ENCODE assay signal across 19 cellular contexts in genomic region chr6:160882741-160883340, GRCh38.
DNase-seq lines count a peak whose midpoint lies in the region; ATAC-seq and TF ChIP-seq lines count a peak whose summit lies in the region.
"Had no signal": no experiment of that assay in that cellular context is flagged by ENCODE, and none has a peak within 500 bp of the region (broad histone marks: within the 10 kb centered on the region; RNA-seq: fewer than 3 reads in every experiment).

No MANE protein-coding gene starts in this region.

- H3K4me3 ChIP-seq in HUES64 (ENCODE audit: low read length) (peak overlapping the region; percentile 38; the same call in 1 of the 2 replicates), brain microvascular endothelial cell (ENCODE audit: low read depth, low read length) (no peak overlapping the region), mesendoderm (ENCODE audit: low read length) (peak overlapping the region; percentile 66)
- H3K4me3 ChIP-seq: upper lobe of right lung had no signal

- no peak overlapping the region for H3K27ac Mint-ChIP-seq in activated CD8-positive, alpha-beta memory T cell treated with anti-CD3 and anti-CD28 coated beads, Interleukin-2, amount 10 ng/mL, durations not matched to agents 7 days and 5 days
- H3K27ac Mint-ChIP-seq: naive thymus-derived CD4-positive, alpha-beta T cell; T-helper 1 cell treated with Interleukin-12 subunit alpha and Interleukin-12 subunit beta and Interleukin-4 antibody, amounts not matched to agents 30 μg/mL and 1 μg/mL, for 36 hours had no signal

- WGBS in HUES64 = 44% methylated on average over 9 of the region's 9 CpGs
- no CpG with 5 or more reads among the region's 9 CpGs for WGBS in mesendoderm (ENCODE audit: extremely low coverage, insufficient coverage, low lambda C conversion rate)

- H3K4me3 Mint-ChIP-seq in activated CD8-positive, alpha-beta memory T cell treated with anti-CD3 and anti-CD28 coated beads, Interleukin-2, amount 10 ng/mL, durations not matched to agents 7 days and 5 days = no peak overlapping the region
- H3K4me3 Mint-ChIP-seq: naive thymus-derived CD4-positive, alpha-beta T cell; T-helper 1 cell treated with Interleukin-12 subunit alpha and Interleukin-12 subunit beta and Interleukin-4 antibody, amounts not matched to agents 30 μg/mL and 1 μg/mL, for 36 hours had no signal

- peaks cover 6% of the 10 kb centered on the region; the same call in 1 of the 2 replicates for H3K9me3 ChIP-seq in HUES64 (ENCODE audit: insufficient read depth, low read depth, low read length)
- H3K9me3 ChIP-seq: BE2C, upper lobe of right lung had no signal

- no peak overlapping the region for H2AK5ac ChIP-seq in mesendoderm (ENCODE audit: low read length)

- H3K4me1 Mint-ChIP-seq in activated CD8-positive, alpha-beta memory T cell treated with anti-CD3 and anti-CD28 coated beads, Interleukin-2, amount 10 ng/mL, durations not matched to agents 7 days and 5 days = no peaks in the 10 kb centered on the region
- H3K4me1 Mint-ChIP-seq: naive thymus-derived CD4-positive, alpha-beta T cell had no signal

- no peaks in the 10 kb centered on the region for H3K36me3 Mint-ChIP-seq in activated CD8-positive, alpha-beta memory T cell treated with anti-CD3 and anti-CD28 coated beads, Interleukin-2, amount 10 ng/mL, durations not matched to agents 7 days and 5 days
- H3K36me3 Mint-ChIP-seq: naive thymus-derived CD4-positive, alpha-beta T cell had no signal

- peak overlapping the region; percentile 89 for H2BK120ac ChIP-seq in mesendoderm (ENCODE audit: low read depth, low read length)

- peak overlapping the region; percentile 36 for H3K23ac ChIP-seq in mesendoderm (ENCODE audit: low read length)

- in situ Hi-C loops in brain microvascular endothelial cell (cut with HindIII; ENCODE audit: low pct_ligation_motif_present, low sequenced_read_pairs) = no loop called here

- TF ChIP-seq CTCF in brain microvascular endothelial cell (IDR thresholded peaks at IDR 0.05; ENCODE audit: low read depth, low read length, missing control alignments) = no peak

- H4K8ac ChIP-seq in mesendoderm (ENCODE audit: low read depth, low read length) = no peak overlapping the region

- DNase-seq in Daoy (ENCODE audit: low read depth) = peak; percentile 64
- DNase-seq in brain microvascular endothelial cell = peak; percentile 1
- DNase-seq in mesendoderm = peak; percentile 97
- DNase-seq in activated CD8-positive, alpha-beta memory T cell treated with anti-CD3 and anti-CD28 coated beads, Interleukin-2, amount 10 ng/mL, durations not matched to agents 7 days and 5 days = no peak
- no peak for DNase-seq in T-helper 2 cell
- DNase-seq in NCI-H345 treated with DMSO at 0.1 percent for 48 hours (lab: John Stamatoyannopoulos, UW; ENCODE audit: unreplicated experiment) = no peak
- DNase-seq: activated CD4-positive, alpha-beta T cell treated with anti-CD3 and anti-CD28 coated beads for 4 hours; activated T-cell treated with anti-CD3 and anti-CD28 coated beads, Interleukin-2, amount 50 U/mL, for 48 hours; amygdala; BE2C; effector CD8-positive, alpha-beta T cell; left colon; naive thymus-derived CD4-positive, alpha-beta T cell; OCI-M1; retina; upper lobe of right lung had no signal

- H3K9ac ChIP-seq in HUES64 (ENCODE audit: low read depth, low read length) (0 out of 2 replicates have a peak overlapping the region, but pooled peaks have one; percentile 48), mesendoderm (ENCODE audit: low read length) (peak overlapping the region; percentile 86)

- peaks cover 12% of the 10 kb centered on the region for H3K27me3 Mint-ChIP-seq in activated CD8-positive, alpha-beta memory T cell treated with anti-CD3 and anti-CD28 coated beads, Interleukin-2, amount 10 ng/mL, durations not matched to agents 7 days and 5 days

- CTCF ChIA-PET in activated CD8-positive, alpha-beta memory T cell treated with anti-CD3 and anti-CD28 coated beads, Interleukin-2, amount 10 ng/mL, durations not matched to agents 7 days and 5 days (lab: Charles Lee) = no interaction called here

- H2BK5ac ChIP-seq in mesendoderm (ENCODE audit: low read length) = peak overlapping the region; percentile 84

- H3K79me2 ChIP-seq in mesendoderm (ENCODE audit: control insufficient read depth, insufficient read depth, low read length) = peaks cover 22% of the 10 kb centered on the region

- H4K5ac ChIP-seq in mesendoderm (ENCODE audit: low read length) = no peak overlapping the region

- H2BK15ac ChIP-seq in mesendoderm (replicated peaks; ENCODE audit: low read depth) = peak overlapping the region; percentile 74

- H3K4me2 ChIP-seq in mesendoderm (ENCODE audit: low read length) = peak overlapping the region; percentile 61

- H3K4me1 ChIP-seq in HUES64 (ENCODE audit: insufficient read depth, low read length) (peaks cover 57% of the 10 kb centered on the region), mesendoderm (ENCODE audit: control insufficient read depth, low read depth, low read length) (no peaks in the 10 kb centered on the region)
- H3K4me1 ChIP-seq: BE2C, upper lobe of right lung had no signal

- H3K27me3 ChIP-seq in HUES64 (ENCODE audit: insufficient read depth, low read length) (no peaks in the 10 kb centered on the region), brain microvascular endothelial cell (replicated peaks) (no peaks in the 10 kb centered on the region), mesendoderm (ENCODE audit: insufficient read depth, low read length, poor library complexity) (no peaks in the 10 kb centered on the region)
- H3K27me3 ChIP-seq: BE2C, upper lobe of right lung had no signal

- peak overlapping the region; percentile 59 for H3K4ac ChIP-seq in mesendoderm (ENCODE audit: low read depth, low read length)

- H3K36me3 ChIP-seq in HUES64 (ENCODE audit: insufficient read depth, low read length) = no peaks in the 10 kb centered on the region
- H3K36me3 ChIP-seq in brain microvascular endothelial cell (replicated peaks) = no peaks in the 10 kb centered on the region
- H3K36me3 ChIP-seq in mesendoderm (ENCODE audit: control insufficient read depth, insufficient read depth, low read length) = no peaks in the 10 kb centered on the region
- H3K36me3 ChIP-seq: BE2C, upper lobe of right lung had no signal

- H3K79me1 ChIP-seq in mesendoderm (ENCODE audit: low read length) = no peaks in the 10 kb centered on the region

- peak overlapping the region; percentile 87 for H3K56ac ChIP-seq in mesendoderm (ENCODE audit: low read length)

- H3K27ac ChIP-seq in HUES64 (ENCODE audit: low read depth, low read length) (peak overlapping the region; percentile 60; the same call in 1 of the 2 replicates), brain microvascular endothelial cell (no peak overlapping the region), mesendoderm (ENCODE audit: low read depth, low read length) (peak overlapping the region; percentile 84)
- H3K27ac ChIP-seq: upper lobe of right lung had no signal

- H3K9me3 Mint-ChIP-seq in activated CD8-positive, alpha-beta memory T cell treated with anti-CD3 and anti-CD28 coated beads, Interleukin-2, amount 10 ng/mL, durations not matched to agents 7 days and 5 days (ENCODE audit: low read depth) = no peaks in the 10 kb centered on the region
- H3K9me3 Mint-ChIP-seq: T-helper 1 cell treated with Interleukin-12 subunit alpha and Interleukin-12 subunit beta and Interleukin-4 antibody, amounts not matched to agents 30 μg/mL and 1 μg/mL, for 36 hours had no signal

- no peak for ATAC-seq in activated CD8-positive, alpha-beta memory T cell treated with anti-CD3 and anti-CD28 coated beads, Interleukin-2, amount 10 ng/mL, durations not matched to agents 7 days and 5 days
- ATAC-seq in GM18867 (IDR thresholded peaks at IDR 0.05; ENCODE audit: unreplicated experiment) = no peak
- ATAC-seq: left colon; naive thymus-derived CD4-positive, alpha-beta T cell; upper lobe of right lung had no signal

- H3K18ac ChIP-seq in mesendoderm (ENCODE audit: low read length) = peak overlapping the region; percentile 85

Comparison
In these comparisons a context has a peak if more than half of its experiments do, and no peak if none do; other contexts are left out.
1. DNase-seq: peak in Daoy (single experiment), brain microvascular endothelial cell (single experiment) and mesendoderm (single experiment); none in activated CD8-positive, alpha-beta memory T cell treated with anti-CD3 and anti-CD28 coated beads, Interleukin-2, amount 10 ng/mL, durations not matched to agents 7 days and 5 days (single experiment), T-helper 2 cell (0 of 5) and NCI-H345 treated with DMSO at 0.1 percent for 48 hours (single experiment).